ENCODE assay signal across 24 cellular contexts in genomic region chr14:68846466-68846865, GRCh38.
"Had no signal": no experiment of that assay in that cellular context is flagged by ENCODE, and none has a peak within 500 bp of the region (broad histone marks: within the 10 kb centered on the region; RNA-seq: fewer than 3 reads in every experiment).

No MANE protein-coding gene starts in this region.

- H3K36me3 ChIP-seq: cardiac muscle cell, thyroid gland, upper lobe of right lung had no signal

- DNase-seq: activated B cell treated with CpG ODN at 0.5 μM for 24 hours; activated CD4-positive, alpha-beta T cell treated with anti-CD3 and anti-CD28 coated beads for 36 hours; activated CD4-positive, alpha-beta T cell treated with anti-CD3 and anti-CD28 coated beads, Interleukin-2, amount 50 U/mL, for 4 hours; activated CD8-positive, alpha-beta memory T cell treated with anti-CD3 and anti-CD28 coated beads, Interleukin-2, amount 50 U/mL, for 48 hours; activated naive CD4-positive, alpha-beta T cell treated with Interleukin-2 at 50 U/mL for 16 hours; activated naive CD8-positive, alpha-beta T cell treated with anti-CD3 and anti-CD28 coated beads for 36 hours; activated T-cell treated with anti-CD3 and anti-CD28 coated beads, Interleukin-2, amount 50 U/mL, for 4 hours; amygdala; body of pancreas; erythroblast; foreskin melanocyte; glutamatergic neuron; immature natural killer cell; left ventricle myocardium superior; right cardiac atrium; stimulated activated CD4-positive, alpha-beta T cell treated with anti-CD3 and anti-CD28 coated beads, Interleukin-12 subunit alpha, Interleukin-12 subunit beta, amount 100 ng/mL, for 4 hours; stimulated activated CD4-positive, alpha-beta T cell treated with anti-CD3 and anti-CD28 coated beads, Interleukin-4, amount 100 ng/mL, for 4 hours; stimulated activated naive CD8-positive, alpha-beta T cell treated with anti-CD3 and anti-CD28 coated beads, Interleukin-15, Interleukin-2, amounts not matched to agents 100 U/mL and 50 U/mL, for 24 hours; T-helper 1 cell; thyroid gland; upper lobe of right lung had no signal

- ATAC-seq: activated CD4-positive, alpha-beta T cell treated with anti-CD3 and anti-CD28 coated beads for 36 hours; activated T-cell treated with anti-CD3 and anti-CD28 coated beads, Interleukin-2, amount 50 U/mL, for 4 hours; body of pancreas; left ventricle myocardium superior; natural killer cell treated with Interleukin-12 subunit alpha and Interleukin-12 subunit beta and Interleukin-15 and Interleukin-18, amount 100 ng/mL, for 72 hours; right cardiac atrium; stimulated activated naive CD8-positive, alpha-beta T cell treated with anti-CD3 and anti-CD28 coated beads, Interleukin-15, Interleukin-2, amounts not matched to agents 100 U/mL and 50 U/mL, for 24 hours; upper lobe of right lung had no signal

- H3K4me3 ChIP-seq: body of pancreas, cardiac muscle cell, hepatocyte, thyroid gland, upper lobe of right lung had no signal

- H3K27me3 ChIP-seq: body of pancreas, cardiac muscle cell, hepatocyte, thyroid gland had no signal

- H3K27ac ChIP-seq: body of pancreas, cardiac muscle cell, hepatocyte, thyroid gland, upper lobe of right lung had no signal

- H3K9me3 ChIP-seq: body of pancreas, thyroid gland, upper lobe of right lung had no signal
